Comparison of ENCODE assay signal across 8 cellular contexts in genomic region chrX:104156630-104157529, GRCh38. TPM values are rescaled to one million over a fixed set of nuclear protein-coding genes. Genes with fewer than 3 reads are reported as not detected.
A peak's percentile ranks its signal among the peaks of the same experiment; 100 is the strongest.
DNase-seq lines count a peak whose midpoint lies in the region; ATAC-seq and TF ChIP-seq lines count a peak whose summit lies in the region.

Gene SLC25A53, minus strand, starts transcription at chrX:104157009. Its CDS starts 51,752 bp downstream, at chrX:104105257.

- TF ChIP-seq CTCF in DOHH2 (IDR thresholded peaks at IDR 0.05; ENCODE audit: low read depth, low read length, poor library complexity, severe bottlenecking) (no peak), fibroblast of pulmonary artery (IDR thresholded peaks at IDR 0.05; ENCODE audit: low read length, missing control alignments) (no peak), nephron (IDR thresholded peaks at IDR 0.05; ENCODE audit: unreplicated experiment in 3 of 3) (no peak)

- no peaks in the 10 kb centered on the region for H3K36me3 ChIP-seq in DOHH2 (ENCODE audit: control insufficient read depth, low read length)
- no peaks in the 10 kb centered on the region for H3K36me3 ChIP-seq in KOPT-K1 (ENCODE audit: insufficient read depth, low read length)

- H3F3A ChIP-seq in DOHH2 (ENCODE audit: control insufficient read depth, insufficient read depth) = no peaks in the 10 kb centered on the region

- peak within 1 kb of the TSS; percentile 84 for H3K4me3 ChIP-seq in DOHH2 (ENCODE audit: low read length)
- H3K4me3 ChIP-seq in fibroblast of pulmonary artery (replicated peaks; ENCODE audit: low read depth, low read length) = peak within 1 kb of the TSS; percentile 81

- H3K9me3 ChIP-seq in DOHH2 (ENCODE audit: control insufficient read depth, insufficient read depth, low read length) (no peaks in the 10 kb centered on the region), KOPT-K1 (ENCODE audit: insufficient read depth, low read length, poor library complexity, severe bottlenecking) (no peaks in the 10 kb centered on the region)

- H3K27me3 ChIP-seq in DOHH2 (ENCODE audit: control insufficient read depth, low read length) = no peaks in the 10 kb centered on the region

- H3K27ac Mint-ChIP-seq in activated T-helper 2 cell treated with anti-CD3 and anti-CD28 coated beads, Interferon-gamma antibody, Interleukin-2, Interleukin-4, amounts not matched to agents 10 μg/mL and 5 μg/mL and 100 μg/mL, durations not matched to agents 14 hours and 24 hours and 36 hours = peak within 1 kb of the TSS; percentile 100
- peak within 1 kb of the TSS; percentile 97 to 100 (median 99) for H3K27ac Mint-ChIP-seq in nephron
- peak within 1 kb of the TSS; percentile 100 for H3K27ac Mint-ChIP-seq in stimulated activated naive CD8-positive, alpha-beta T cell treated with anti-CD3 and anti-CD28 coated beads, Interleukin-15, Interleukin-2, amounts not matched to agents 100 ng/mL and 50 ng/mL, for 24 hours

- peak; percentile 87 for ATAC-seq in GM21825 (IDR thresholded peaks at IDR 0.05; ENCODE audit: unreplicated experiment)

- H3K9me2 ChIP-seq in DOHH2 (replicated peaks; ENCODE audit: control insufficient read depth, low read length) = no peaks in the 10 kb centered on the region

- no peaks in the 10 kb centered on the region for H3K36me3 Mint-ChIP-seq in activated T-helper 2 cell treated with anti-CD3 and anti-CD28 coated beads, Interferon-gamma antibody, Interleukin-2, Interleukin-4, amounts not matched to agents 10 μg/mL and 5 μg/mL and 100 μg/mL, durations not matched to agents 14 hours and 24 hours and 36 hours (ENCODE audit: low read depth)
- H3K36me3 Mint-ChIP-seq in nephron (ENCODE audit: low read depth) = no peaks in the 10 kb centered on the region
- H3K36me3 Mint-ChIP-seq in stimulated activated naive CD8-positive, alpha-beta T cell treated with anti-CD3 and anti-CD28 coated beads, Interleukin-15, Interleukin-2, amounts not matched to agents 100 ng/mL and 50 ng/mL, for 24 hours (ENCODE audit: low read depth) = no peaks in the 10 kb centered on the region

- H3K27me3 Mint-ChIP-seq in activated T-helper 2 cell treated with anti-CD3 and anti-CD28 coated beads, Interferon-gamma antibody, Interleukin-2, Interleukin-4, amounts not matched to agents 10 μg/mL and 5 μg/mL and 100 μg/mL, durations not matched to agents 14 hours and 24 hours and 36 hours (ENCODE audit: low read depth) = no peaks in the 10 kb centered on the region
- no peaks in the 10 kb centered on the region for H3K27me3 Mint-ChIP-seq in nephron (ENCODE audit: low read depth)
- H3K27me3 Mint-ChIP-seq in stimulated activated naive CD8-positive, alpha-beta T cell treated with anti-CD3 and anti-CD28 coated beads, Interleukin-15, Interleukin-2, amounts not matched to agents 100 ng/mL and 50 ng/mL, for 24 hours = no peaks in the 10 kb centered on the region

- H3K79me2 ChIP-seq in DOHH2 (ENCODE audit: control insufficient read depth, low read length) = peaks cover 30% of the 10 kb centered on the region

- peak within 1 kb of the TSS; percentile 81 for H3K4me2 ChIP-seq in DOHH2 (ENCODE audit: low read length)

- peak; percentile 73 for DNase-seq in RPMI7951 (ENCODE audit: low read depth)
- peak; percentile 74 for DNase-seq in activated T-helper 2 cell treated with anti-CD3 and anti-CD28 coated beads, Interferon-gamma antibody, Interleukin-2, Interleukin-4, amounts not matched to agents 10 μg/mL and 5 μg/mL and 100 μg/mL, durations not matched to agents 14 hours and 24 hours and 36 hours (ENCODE audit: low spot score)
- peak; percentile 81 for DNase-seq in fibroblast of pulmonary artery (ENCODE audit: low read depth)

- intact Hi-C loops in activated T-helper 2 cell treated with anti-CD3 and anti-CD28 coated beads, Interferon-gamma antibody, Interleukin-2, Interleukin-4, amounts not matched to agents 10 μg/mL and 5 μg/mL and 100 μg/mL, durations not matched to agents 14 hours and 24 hours and 36 hours (cut with micrococcal nuclease) = loop anchor here (1.0 kb wide), 2 partner anchors 9 to 470 kb away; partner anchors contain the start of gene FAM199X

- no peaks in the 10 kb centered on the region for H4K20me1 ChIP-seq in DOHH2 (ENCODE audit: control insufficient read depth, insufficient read depth, low read depth, low read length)

- H3K4me3 Mint-ChIP-seq in activated T-helper 2 cell treated with anti-CD3 and anti-CD28 coated beads, Interferon-gamma antibody, Interleukin-2, Interleukin-4, amounts not matched to agents 10 μg/mL and 5 μg/mL and 100 μg/mL, durations not matched to agents 14 hours and 24 hours and 36 hours (ENCODE audit: low read depth) = peak within 1 kb of the TSS; percentile 99
- peak within 1 kb of the TSS; percentile 90 to 99 (median 97) for H3K4me3 Mint-ChIP-seq in nephron
- H3K4me3 Mint-ChIP-seq in stimulated activated naive CD8-positive, alpha-beta T cell treated with anti-CD3 and anti-CD28 coated beads, Interleukin-15, Interleukin-2, amounts not matched to agents 100 ng/mL and 50 ng/mL, for 24 hours = peak within 1 kb of the TSS; percentile 99

- no peaks in the 10 kb centered on the region for H3K9me3 Mint-ChIP-seq in activated T-helper 2 cell treated with anti-CD3 and anti-CD28 coated beads, Interferon-gamma antibody, Interleukin-2, Interleukin-4, amounts not matched to agents 10 μg/mL and 5 μg/mL and 100 μg/mL, durations not matched to agents 14 hours and 24 hours and 36 hours
- H3K9me3 Mint-ChIP-seq in nephron = no peaks in the 10 kb centered on the region
- H3K9me3 Mint-ChIP-seq in stimulated activated naive CD8-positive, alpha-beta T cell treated with anti-CD3 and anti-CD28 coated beads, Interleukin-15, Interleukin-2, amounts not matched to agents 100 ng/mL and 50 ng/mL, for 24 hours = no peaks in the 10 kb centered on the region

- H3K27ac ChIP-seq in DOHH2 (ENCODE audit: low read depth, low read length) (peak within 1 kb of the TSS; percentile 75), KOPT-K1 (ENCODE audit: low read depth, low read length, poor library complexity, severe bottlenecking) (peak within 1 kb of the TSS; percentile 93)

- H3K4me1 Mint-ChIP-seq in activated T-helper 2 cell treated with anti-CD3 and anti-CD28 coated beads, Interferon-gamma antibody, Interleukin-2, Interleukin-4, amounts not matched to agents 10 μg/mL and 5 μg/mL and 100 μg/mL, durations not matched to agents 14 hours and 24 hours and 36 hours (ENCODE audit: low read depth) = peaks cover 7% of the 10 kb centered on the region
- H3K4me1 Mint-ChIP-seq in nephron = peaks cover 5% of the 10 kb centered on the region
- peaks cover 12% of the 10 kb centered on the region for H3K4me1 Mint-ChIP-seq in stimulated activated naive CD8-positive, alpha-beta T cell treated with anti-CD3 and anti-CD28 coated beads, Interleukin-15, Interleukin-2, amounts not matched to agents 100 ng/mL and 50 ng/mL, for 24 hours (ENCODE audit: low read depth)

- peaks cover 6% of the 10 kb centered on the region for H3K4me1 ChIP-seq in DOHH2 (ENCODE audit: control insufficient read depth, low read length)

RNA-seq across cellular contexts. Expression of gene SLC25A53, which starts in this region (rescaled TPM):
- total RNA-seq in RPMI7951 (2014; rRNA removed; shearing (Covaris generic)) = 6.4 and 7.4 TPM in 2 replicates
- 4.1 and 4.3 TPM in 2 replicates for total RNA-seq in activated T-helper 2 cell treated with anti-CD3 and anti-CD28 coated beads, Interferon-gamma antibody, Interleukin-2, Interleukin-4, amounts not matched to agents 10 μg/mL and 5 μg/mL and 100 μg/mL, durations not matched to agents 14 hours and 24 hours and 36 hours

Comparison
In these comparisons a context has a peak if more than half of its experiments do, and no peak if none do; other contexts are left out.
1. Peak in every context shown above with its lines: DNase-seq, ATAC-seq, H3K4me3 ChIP-seq and H3K27ac ChIP-seq.